ENCODE assay signal across 8 cellular contexts in genomic region chr15:74843445-74843828, GRCh38. TPM values are rescaled to one million over a fixed set of nuclear protein-coding genes. Genes with fewer than 3 reads are reported as not detected.
A peak's percentile ranks its signal among the peaks of the same experiment; 100 is the strongest.
DNase-seq lines count a peak whose midpoint lies in the region; ATAC-seq and TF ChIP-seq lines count a peak whose summit lies in the region.

No MANE protein-coding gene starts in this region.

- peaks cover 41 to 42% of the 10 kb centered on the region in 2 donors for H3K4me1 Mint-ChIP-seq in effector memory CD8-positive, alpha-beta T cell (ENCODE audit: low read depth in 2 of 2)
- peaks cover 35% of the 10 kb centered on the region for H3K4me1 Mint-ChIP-seq in neural progenitor cell

- no peaks in the 10 kb centered on the region for H3K27me3 ChIP-seq in BLaER1
- no peaks in the 10 kb centered on the region for H3K27me3 ChIP-seq in OCI-LY1 (ENCODE audit: insufficient read depth, low read length)
- no peaks in the 10 kb centered on the region for H3K27me3 ChIP-seq in neural progenitor cell

- no peaks in the 10 kb centered on the region for H3F3A ChIP-seq in OCI-LY1 (ENCODE audit: insufficient read depth, low read length)
- peaks cover 24% of the 10 kb centered on the region for H3F3A ChIP-seq in neural progenitor cell (ENCODE audit: low read depth)

- DNase-seq in effector memory CD8-positive, alpha-beta T cell = no peak
- DNase-seq in neural progenitor cell (ENCODE audit: low spot score) = no peak
- DNase-seq in SW 1271 (lab: John Stamatoyannopoulos, UW) = no peak
- DNase-seq in C1 segment of cervical spinal cord (lab: John Stamatoyannopoulos, UW) = no peak
- DNase-seq in NCI-H446 treated with DMSO at 0.1 percent for 48 hours (lab: John Stamatoyannopoulos, UW) = no peak

- H3K27me3 Mint-ChIP-seq in effector memory CD8-positive, alpha-beta T cell = no peaks in the 10 kb centered on the region
- H3K27me3 Mint-ChIP-seq in neural progenitor cell (ENCODE audit: insufficient read depth, low read depth) = peaks cover 7% of the 10 kb centered on the region

- H3K36me3 ChIP-seq in BLaER1 (peaks cover 60% of the 10 kb centered on the region), OCI-LY1 (ENCODE audit: insufficient read depth, low read length) (peaks cover 31% of the 10 kb centered on the region; the same call in 1 of the 2 replicates), neural progenitor cell (no peaks in the 10 kb centered on the region)

- peaks cover 50% of the 10 kb centered on the region for H3K36me3 Mint-ChIP-seq in effector memory CD8-positive, alpha-beta T cell (ENCODE audit: insufficient read depth)
- peaks cover 10% of the 10 kb centered on the region for H3K36me3 Mint-ChIP-seq in neural progenitor cell

- H3K27ac ChIP-seq in BLaER1 (peak overlapping the region; percentile 93), OCI-LY1 (ENCODE audit: low read depth, low read length, poor library complexity, severe bottlenecking) (peak overlapping the region; percentile 67), neural progenitor cell (no peak overlapping the region)

- H4K20me1 ChIP-seq in BLaER1 (peaks cover 27% of the 10 kb centered on the region; the same call in 1 of the 2 replicates), OCI-LY1 (ENCODE audit: insufficient read depth, low read length) (no peaks in the 10 kb centered on the region), neural progenitor cell (ENCODE audit: low read depth) (peaks cover 12% of the 10 kb centered on the region)

- H2AFZ ChIP-seq in OCI-LY1 (ENCODE audit: low read length) (no peak overlapping the region), neural progenitor cell (replicated peaks) (peak overlapping the region; percentile 86)

- peak overlapping the region; percentile 83 to 84 for H3K27ac Mint-ChIP-seq in effector memory CD8-positive, alpha-beta T cell
- H3K27ac Mint-ChIP-seq in neural progenitor cell = peak overlapping the region; percentile 95

- TF ChIP-seq CTCF in OCI-LY1 (IDR thresholded peaks at IDR 0.05; ENCODE audit: low read length) (no peak; the same call in 1 of the 2 replicates), neural progenitor cell (IDR thresholded peaks at IDR 0.05) (peak; percentile 13)

- H3K79me2 ChIP-seq in OCI-LY1 (ENCODE audit: insufficient read depth, low read length) (no peaks in the 10 kb centered on the region), neural progenitor cell (ENCODE audit: low read depth) (no peaks in the 10 kb centered on the region)

- H3K9me2 ChIP-seq in OCI-LY1 (ENCODE audit: low read depth, low read length) = no peaks in the 10 kb centered on the region

- H3K4me3 ChIP-seq in BLaER1 (peak overlapping the region; percentile 91), OCI-LY1 (ENCODE audit: low read depth, low read length, poor library complexity, severe bottlenecking) (peak overlapping the region; percentile 78), neural progenitor cell (peak overlapping the region; percentile 82)

- H3K9me3 Mint-ChIP-seq in effector memory CD8-positive, alpha-beta T cell = no peaks in the 10 kb centered on the region
- no peaks in the 10 kb centered on the region for H3K9me3 Mint-ChIP-seq in neural progenitor cell

- ATAC-seq in effector memory CD8-positive, alpha-beta T cell (replicated peaks) = no peak
- no peak for ATAC-seq in GM18868 (IDR thresholded peaks at IDR 0.05; ENCODE audit: unreplicated experiment)

- H3K9me3 ChIP-seq in BLaER1 (no peaks in the 10 kb centered on the region), OCI-LY1 (ENCODE audit: low read length) (no peaks in the 10 kb centered on the region), neural progenitor cell (ENCODE audit: low read depth) (no peaks in the 10 kb centered on the region)

- H3K9ac ChIP-seq in BLaER1 = peak overlapping the region; percentile 91
- H3K9ac ChIP-seq in OCI-LY1 (ENCODE audit: low read length) = peak overlapping the region; percentile 65
- no peak overlapping the region for H3K9ac ChIP-seq in neural progenitor cell

- H3K4me3 Mint-ChIP-seq in effector memory CD8-positive, alpha-beta T cell = peak overlapping the region; percentile 83 to 85
- H3K4me3 Mint-ChIP-seq in neural progenitor cell = peak overlapping the region; percentile 89

- H3K4me2 ChIP-seq in BLaER1 (peak overlapping the region; percentile 92), OCI-LY1 (ENCODE audit: low read length) (peak overlapping the region; percentile 73), neural progenitor cell (peak overlapping the region; percentile 79)

- H3K4me1 ChIP-seq in BLaER1 = peaks cover 91% of the 10 kb centered on the region
- H3K4me1 ChIP-seq in OCI-LY1 (ENCODE audit: insufficient read depth, low read length, severe bottlenecking) = peaks cover 51% of the 10 kb centered on the region
- peaks cover 18% of the 10 kb centered on the region for H3K4me1 ChIP-seq in neural progenitor cell

RNA-seq across cellular contexts. Expression of gene ULK3, which starts 0.5 kb away (rescaled TPM):
- total RNA-seq in neural progenitor cell (ENCODE audit: low replicate concordance) = 22.7 and 37.4 TPM in 2 replicates

RNA-seq across cellular contexts. Expression of gene CPLX3, which starts 17.0 kb away (rescaled TPM):
- total RNA-seq in neural progenitor cell (ENCODE audit: low replicate concordance) = not detected in 2 replicates

RNA-seq across cellular contexts. Expression of gene SCAMP2, which starts 29.7 kb away (rescaled TPM):
- 19.4 and 44.5 TPM in 2 replicates for total RNA-seq in neural progenitor cell (ENCODE audit: low replicate concordance)

RNA-seq across cellular contexts. Expression of gene LMAN1L, which starts 30.8 kb away (rescaled TPM):
- not detected in 2 replicates for total RNA-seq in neural progenitor cell (ENCODE audit: low replicate concordance)

RNA-seq across cellular contexts. Expression of gene MPI, which starts 46.4 kb away (rescaled TPM):
- 77.7 and 106 TPM in 2 replicates for total RNA-seq in neural progenitor cell (ENCODE audit: low replicate concordance)
